25 cellular contexts compared by ENCODE assay signal in genomic region chr3:54309601-54310000, GRCh38.
"Had no signal": no experiment of that assay in that cellular context is flagged by ENCODE, and none has a peak within 500 bp of the region (broad histone marks: within the 10 kb centered on the region; RNA-seq: fewer than 3 reads in every experiment).

No MANE protein-coding gene starts in this region.

- DNase-seq: activated CD4-positive, alpha-beta memory T cell treated with anti-CD3 and anti-CD28 coated beads, Interleukin-2, amount 10 ng/mL, durations not matched to agents 7 days and 5 days; activated CD4-positive, alpha-beta T cell treated with anti-CD3 and anti-CD28 coated beads, Interleukin-2, amount 10 ng/mL, durations not matched to agents 24 days and 14 days; activated CD4-positive, CD25-positive, alpha-beta regulatory T cell treated with anti-CD3 and anti-CD28 coated beads, Interleukin-2, amount 50 U/mL, for 72 hours; activated CD8-positive, alpha-beta memory T cell treated with anti-CD3 and anti-CD28 coated beads, Interleukin-2, amount 50 U/mL, for 48 hours; activated gamma-delta T cell; activated naive CD4-positive, alpha-beta T cell treated with anti-CD3 and anti-CD28 coated beads, Interleukin-2, amount 10 ng/mL, durations not matched to agents 7 days and 5 days; activated naive CD8-positive, alpha-beta T cell treated with anti-CD3 and anti-CD28 coated beads, Interleukin-2, amount 10 ng/mL, durations not matched to agents 7 days and 5 days; activated T-cell treated with anti-CD3 and anti-CD28 coated beads, Interleukin-2, amount 50 U/mL, for 24 hours; brain microvascular endothelial cell; caudate nucleus; cortex of kidney; effector memory CD8-positive, alpha-beta T cell; erythroblast; gastrocnemius medialis; hippocampal formation; immature natural killer cell; kidney; left colon; natural killer cell; right lobe of liver; stimulated activated CD4-positive, alpha-beta T cell treated with anti-CD3 and anti-CD28 coated beads, Interleukin-2, amount 100 ng/mL, for 48 hours; stimulated activated naive CD4-positive, alpha-beta T cell treated with Interleukin-2 at 50 U/mL for 16 hours; T-helper 9 cell; transverse colon had no signal

- H3K9me3 ChIP-seq: gastrocnemius medialis, right lobe of liver, transverse colon had no signal

- H3K27ac ChIP-seq: brain microvascular endothelial cell, gastrocnemius medialis, right lobe of liver, transverse colon, VCaP had no signal

- H3K27me3 ChIP-seq: brain microvascular endothelial cell, gastrocnemius medialis, right lobe of liver, transverse colon had no signal

- ATAC-seq: effector memory CD8-positive, alpha-beta T cell; gastrocnemius medialis; left colon; natural killer cell; right lobe of liver had no signal

- H3K36me3 ChIP-seq: brain microvascular endothelial cell, gastrocnemius medialis, right lobe of liver, transverse colon had no signal

- H3K4me3 ChIP-seq: gastrocnemius medialis, right lobe of liver, transverse colon had no signal

- H3K4me1 ChIP-seq: gastrocnemius medialis, transverse colon had no signal
